Comparison of ENCODE assay signal across 8 cellular contexts in the genomic region with DNA sequence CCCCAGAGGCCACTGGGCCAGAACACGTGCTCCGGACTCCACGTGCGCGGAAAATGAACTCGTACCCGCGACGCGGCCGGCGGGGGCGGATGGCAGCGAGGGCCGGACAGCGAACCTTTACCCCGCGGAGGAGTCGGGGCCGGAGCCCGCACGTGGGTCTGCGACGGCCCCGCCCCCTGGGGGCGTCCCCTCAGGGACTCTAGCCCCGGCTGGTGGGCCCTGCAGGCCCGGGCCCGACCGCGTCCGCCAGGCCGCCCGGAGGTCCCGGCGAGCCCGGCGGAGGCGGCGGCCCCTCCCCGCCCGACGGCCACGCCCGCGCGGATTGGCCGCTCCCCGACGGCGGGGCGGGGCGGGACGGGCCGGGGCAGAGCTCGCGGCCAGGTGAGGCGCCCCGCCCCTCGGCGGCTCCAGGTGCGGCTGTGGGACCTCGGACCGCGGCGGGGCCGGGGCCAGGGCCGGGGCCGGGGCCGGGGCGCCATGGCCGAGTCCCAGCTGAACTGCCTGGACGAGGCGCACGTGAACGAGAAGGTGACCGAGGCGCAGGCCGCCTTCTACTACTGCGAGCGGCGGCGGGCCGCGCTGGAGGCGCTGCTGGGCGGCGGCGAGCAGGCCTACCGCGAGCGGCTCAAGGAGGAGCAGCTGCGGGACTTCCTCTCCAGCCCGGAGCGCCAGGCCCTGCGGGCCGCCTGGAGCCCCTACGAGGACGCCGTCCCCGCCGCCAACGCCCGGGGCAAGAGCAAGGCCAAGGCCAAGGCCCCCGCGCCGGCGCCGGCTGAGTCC. TPM values are rescaled to one million over a fixed set of nuclear protein-coding genes. Genes with fewer than 3 reads are reported as not detected.
DNase-seq lines count a peak whose midpoint lies in the region; ATAC-seq, FAIRE-seq and TF ChIP-seq lines count a peak whose summit lies in the region.

A gene (plus strand): TSS at position 389 of the 780 bp plus-strand sequence. CDS start 89 bp downstream, at position 478.

- peaks cover 6% of the 10 kb centered on the region for H3K4me1 Mint-ChIP-seq in activated B cell treated with CpG ODN at 0.5 μM for 24 hours

- H3K4me1 ChIP-seq in parathyroid adenoma, result no peaks in the 10 kb centered on the region

- H3K36me3 Mint-ChIP-seq in activated B cell treated with CpG ODN at 0.5 μM for 24 hours (ENCODE audit: low read depth), result no peaks in the 10 kb centered on the region

- TF ChIP-seq CTCF in activated B cell treated with CpG ODN at 0.5 μM for 24 hours (IDR thresholded peaks at IDR 0.05) (no peak), parathyroid adenoma (IDR thresholded peaks at IDR 0.05) (no peak)

- peaks cover 43% of the 10 kb centered on the region for H3K27me3 Mint-ChIP-seq in activated B cell treated with CpG ODN at 0.5 μM for 24 hours

- H3K4me3 Mint-ChIP-seq in activated B cell treated with CpG ODN at 0.5 μM for 24 hours, result peak within 1 kb of the TSS; percentile 56

- peak; percentile 89 for ATAC-seq in activated B cell treated with CpG ODN at 0.5 μM for 24 hours (ENCODE audit: low read depth)
- ATAC-seq in GM21528 (IDR thresholded peaks at IDR 0.05; ENCODE audit: low FRiP score, unreplicated experiment), result no peak
- ATAC-seq in GM19463 (IDR thresholded peaks at IDR 0.05; ENCODE audit: unreplicated experiment), result no peak
- no peak for ATAC-seq in HG03025 (IDR thresholded peaks at IDR 0.05; ENCODE audit: low FRiP score, unreplicated experiment)

- TF ChIP-seq POLR2A in GM12892 (IDR thresholded peaks at IDR 0.05; ENCODE audit: low read depth, low read length), result no peak

- FAIRE-seq in GM12892 (lab: Jason Lieb, UNC), result no peak

- intact Hi-C loops in activated B cell treated with CpG ODN at 0.5 μM for 24 hours (cut with micrococcal nuclease), result no loop called here

- H3K27me3 ChIP-seq in H7 (ENCODE audit: control insufficient read depth, insufficient read depth, low read length) (peaks cover 7% of the 10 kb centered on the region), parathyroid adenoma (ENCODE audit: control insufficient read depth, insufficient read depth, low read length) (no peaks in the 10 kb centered on the region)

- DNase-seq in H7 (peak; percentile 99), activated B cell treated with CpG ODN at 0.5 μM for 24 hours (peak; percentile 48), epidermal melanocyte (ENCODE audit: insufficient read length, low spot score) (peak; percentile 15), GM12892 (ENCODE audit: insufficient read length) (no peak)

- no peaks in the 10 kb centered on the region for H3K9me3 Mint-ChIP-seq in activated B cell treated with CpG ODN at 0.5 μM for 24 hours

- H3K9me3 ChIP-seq in parathyroid adenoma (ENCODE audit: control insufficient read depth, low read length), result no peaks in the 10 kb centered on the region

- H3K9ac ChIP-seq in parathyroid adenoma, result peak within 1 kb of the TSS; percentile 76

- CTCF ChIA-PET in activated B cell treated with CpG ODN at 0.5 μM for 24 hours (lab: Charles Lee), result interaction anchor here (0.6 kb wide), 1 partner anchor 1284 kb away, joined by 3 read pairs; no protein-coding TSS in a partner anchor

- H3K4me3 ChIP-seq in H7 (ENCODE audit: insufficient read depth, low read depth, low read length) (peak within 1 kb of the TSS; percentile 75), parathyroid adenoma (ENCODE audit: low read depth, low read length) (peak within 1 kb of the TSS; percentile 87)

- POLR2A ChIA-PET in activated B cell treated with CpG ODN at 0.5 μM for 24 hours (lab: Charles Lee), result interaction anchor here (1.3 kb wide), 1 partner anchor 49 kb away, joined by 4 read pairs; no protein-coding TSS in a partner anchor

- H3K36me3 ChIP-seq in H7 (replicated peaks; ENCODE audit: control insufficient read depth, insufficient read depth, low read length) (no peaks in the 10 kb centered on the region), parathyroid adenoma (ENCODE audit: control insufficient read depth, insufficient read depth, low read length) (no peaks in the 10 kb centered on the region)

- peak within 1 kb of the TSS; percentile 95 for H3K4me2 ChIP-seq in parathyroid adenoma (ENCODE audit: low read length)

- H3K27ac Mint-ChIP-seq in activated B cell treated with CpG ODN at 0.5 μM for 24 hours, result no peak within 1 kb of the TSS

- peak within 1 kb of the TSS; percentile 76 for H2AFZ ChIP-seq in parathyroid adenoma

- H3K27ac ChIP-seq in parathyroid adenoma, result peak within 1 kb of the TSS; percentile 39

- no peaks in the 10 kb centered on the region for H3K79me2 ChIP-seq in parathyroid adenoma

RNA-seq across cellular contexts. Expression of the gene that starts here (rescaled TPM):
- 28.1 and 34.4 TPM in 2 replicates for total RNA-seq in H7 (2014; rRNA removed; shearing (Covaris generic))
- total RNA-seq in activated B cell treated with CpG ODN at 0.5 μM for 24 hours, result 0.02 and 0.13 TPM in 2 replicates
- 0.02 TPM for polyA plus RNA-seq in GM12892 (2012; ENCODE audit: missing spikeins)

Comparison
In these comparisons a context has a peak if more than half of its experiments do, and no peak if none do; other contexts are left out.
1. RNA of the gene that starts here (total RNA-seq): 28.1 to 34.4 TPM in H7; 0.02 to 0.13 TPM in activated B cell treated with CpG ODN at 0.5 μM for 24 hours; every median in the first group is over 10 times any median in the second.
2. Peak in DNase-seq and ATAC-seq in activated B cell treated with CpG ODN at 0.5 μM for 24 hours; RNA of the gene not detected or under 1 TPM.